In the genomic region with DNA sequence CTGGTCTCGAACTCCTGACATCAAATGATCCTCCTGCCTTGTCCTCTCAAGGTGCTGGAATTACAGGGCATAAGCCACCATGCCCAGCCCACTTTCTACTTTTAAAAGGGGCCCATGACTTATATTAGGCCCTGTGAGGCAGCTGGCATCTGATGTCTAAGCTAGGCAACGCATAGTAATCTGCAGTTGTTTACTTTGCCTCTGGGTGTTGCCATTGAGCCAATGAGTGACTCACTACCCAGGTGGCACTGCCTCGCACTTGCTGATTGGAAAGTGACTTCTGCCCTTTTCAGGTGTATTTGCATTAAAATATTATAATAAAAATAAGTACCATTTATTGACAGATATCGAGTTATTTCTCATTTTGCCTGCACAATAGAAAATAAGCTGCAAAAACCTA, we compare ENCODE assay signal across 8 cellular contexts.
DNase-seq lines count a peak whose midpoint lies in the region; ATAC-seq, FAIRE-seq and TF ChIP-seq lines count a peak whose summit lies in the region.

No MANE protein-coding gene starts in this region.

- no peak overlapping the region for H3K4me3 ChIP-seq in WERI-Rb-1 (ENCODE audit: low read depth, low read length)
- H3K4me3 ChIP-seq in mesendoderm (ENCODE audit: low read length) = no peak overlapping the region

- no peak overlapping the region for H3K23ac ChIP-seq in mesendoderm (ENCODE audit: low read length)

- DNase-seq in 8988T = peak; percentile 48
- peak; percentile 36 for DNase-seq in GM10248 (ENCODE audit: extremely low spot score)
- DNase-seq in HTR-8/SVneo (ENCODE audit: insufficient read length, low spot score) = peak; percentile 76
- DNase-seq in WERI-Rb-1 = peak; percentile 58
- DNase-seq in mesendoderm = peak; percentile 70
- DNase-seq in nucleus accumbens (lab: John Stamatoyannopoulos, UW) = no peak

- peaks cover 3% of the 10 kb centered on the region for H3K9me3 ChIP-seq in WERI-Rb-1 (ENCODE audit: severe bottlenecking)

- POLR2A ChIA-PET in GM10248 (lab: Yijun Ruan, JAX) = no interaction called here

- no peak overlapping the region for H3K4ac ChIP-seq in mesendoderm (ENCODE audit: low read depth, low read length)

- H3K4me1 ChIP-seq in mesendoderm (ENCODE audit: control insufficient read depth, low read depth, low read length) = no peaks in the 10 kb centered on the region

- no peak overlapping the region for H2BK5ac ChIP-seq in mesendoderm (ENCODE audit: low read length)

- H3K79me2 ChIP-seq in mesendoderm (ENCODE audit: control insufficient read depth, insufficient read depth, low read length) = no peaks in the 10 kb centered on the region

- no peak overlapping the region for H4K8ac ChIP-seq in mesendoderm (ENCODE audit: low read depth, low read length)

- H2AK5ac ChIP-seq in mesendoderm (ENCODE audit: low read length) = no peak overlapping the region

- ATAC-seq in GM21737 (IDR thresholded peaks at IDR 0.05; ENCODE audit: unreplicated experiment) (no peak), HG03571 (IDR thresholded peaks at IDR 0.05; ENCODE audit: unreplicated experiment) (no peak)

- peak; percentile 29 for TF ChIP-seq CTCF in GM10248 (IDR thresholded peaks at IDR 0.05; ENCODE audit: control extremely low read depth, extremely low read depth, low read depth, missing control alignments)
- peak; percentile 83 for TF ChIP-seq CTCF in WERI-Rb-1 (IDR thresholded peaks at IDR 0.05; ENCODE audit: low read depth, low read length)

- H2BK15ac ChIP-seq in mesendoderm (replicated peaks; ENCODE audit: low read depth) = no peak overlapping the region

- no peak overlapping the region for H3K56ac ChIP-seq in mesendoderm (ENCODE audit: low read length)

- H3K79me1 ChIP-seq in mesendoderm (ENCODE audit: low read length) = no peaks in the 10 kb centered on the region

- no CpG with 5 or more reads among the region's 4 CpGs for WGBS in mesendoderm (ENCODE audit: extremely low coverage, insufficient coverage, low lambda C conversion rate)

- no peak overlapping the region for H3K27ac ChIP-seq in WERI-Rb-1
- no peak overlapping the region for H3K27ac ChIP-seq in mesendoderm (ENCODE audit: low read depth, low read length)

- no peak overlapping the region for H2BK120ac ChIP-seq in mesendoderm (ENCODE audit: low read depth, low read length)

- no peaks in the 10 kb centered on the region for H3K27me3 ChIP-seq in WERI-Rb-1 (ENCODE audit: insufficient read depth, low read depth, severe bottlenecking)
- no peaks in the 10 kb centered on the region for H3K27me3 ChIP-seq in mesendoderm (ENCODE audit: insufficient read depth, low read length, poor library complexity)

- FAIRE-seq in HTR-8/SVneo (lab: Jason Lieb, UNC) = no peak

- no peak overlapping the region for H3K9ac ChIP-seq in mesendoderm (ENCODE audit: low read length)

- no peak overlapping the region for H3K4me2 ChIP-seq in mesendoderm (ENCODE audit: low read length)

- CTCF ChIA-PET in GM10248 (lab: Yijun Ruan, JAX) = interaction anchor here (1.0 to 3.6 kb wide), 7 partner anchors 8 to 498 kb away, joined by 3 to 16 read pairs (median 5); no protein-coding TSS in a partner anchor

- no peak overlapping the region for H4K5ac ChIP-seq in mesendoderm (ENCODE audit: low read length)

- no peak overlapping the region for H3K18ac ChIP-seq in mesendoderm (ENCODE audit: low read length)

- no peaks in the 10 kb centered on the region for H3K36me3 ChIP-seq in WERI-Rb-1
- no peaks in the 10 kb centered on the region for H3K36me3 ChIP-seq in mesendoderm (ENCODE audit: control insufficient read depth, insufficient read depth, low read length)

Comparison
In these comparisons a context has a peak if more than half of its experiments do, and no peak if none do; other contexts are left out.
1. DNase-seq: peak in 8988T (single experiment), GM10248 (single experiment), HTR-8/SVneo (single experiment), WERI-Rb-1 (single experiment) and mesendoderm (single experiment); none in nucleus accumbens (0 of 56).